Comparison of ENCODE assay signal across 21 cellular contexts in the genomic region with DNA sequence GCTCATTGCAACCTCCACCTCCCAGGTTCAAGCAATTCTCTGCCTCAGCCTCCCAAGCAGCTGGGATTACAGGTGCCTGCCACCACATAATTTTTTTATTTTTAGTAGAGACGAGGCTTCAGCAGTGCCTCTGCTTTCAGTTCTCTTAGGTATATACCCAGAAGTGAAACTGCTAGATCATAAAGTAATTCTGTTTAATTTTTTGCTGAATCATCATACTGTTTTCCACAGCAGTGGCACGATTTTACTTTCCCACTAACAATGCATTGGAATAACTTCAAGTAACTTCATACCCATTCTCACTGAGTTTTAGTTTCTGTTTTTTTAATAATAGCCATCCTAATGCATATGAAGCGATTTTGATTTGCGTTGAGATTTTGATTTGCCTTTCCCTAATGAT.
"Had no signal": no experiment of that assay in that cellular context is flagged by ENCODE, and none has a peak within 500 bp of the region (broad histone marks: within the 10 kb centered on the region; RNA-seq: fewer than 3 reads in every experiment).

No MANE protein-coding gene starts in this region.

- H3K9me3 ChIP-seq: psoas muscle, testis, tibial artery had no signal

- H3K27ac ChIP-seq: dorsolateral prefrontal cortex, psoas muscle, skin epidermis, spleen, testis, tibial artery had no signal

- H3K4me1 ChIP-seq: psoas muscle, spleen, testis, tibial artery had no signal

- H3K36me3 ChIP-seq: spleen, tibial artery had no signal

- DNase-seq: cortex of kidney; dorsolateral prefrontal cortex; effector CD4-positive, alpha-beta T cell; kidney; naive B cell; nucleus accumbens; posterior cingulate gyrus; psoas muscle; right cardiac atrium; spleen; stimulated activated CD4-positive, alpha-beta T cell treated with anti-CD3 and anti-CD28 coated beads, Interleukin-4, amount 100 ng/mL, for 4 hours; stimulated activated naive CD8-positive, alpha-beta T cell treated with anti-CD3 and anti-CD28 coated beads, Interleukin-15, Interleukin-2, amounts not matched to agents 100 U/mL and 50 U/mL, for 24 hours; substantia nigra; testis; tibial artery had no signal

- ATAC-seq: left lobe of liver; psoas muscle; right cardiac atrium; stimulated activated memory B cell treated with anti-CD40 and anti-IgM and Interleukin-4, amounts not matched to agents 10 μg/mL and 1 μg/mL and 100 μg/mL, for 72 hours; stimulated activated naive CD8-positive, alpha-beta T cell treated with anti-CD3 and anti-CD28 coated beads, Interleukin-15, Interleukin-2, amounts not matched to agents 100 U/mL and 50 U/mL, for 24 hours had no signal

- H3K4me3 ChIP-seq: dorsolateral prefrontal cortex, lung, psoas muscle, skin epidermis, spleen, testis, tibial artery had no signal

- H3K27me3 ChIP-seq: testis, tibial artery had no signal

- FAIRE-seq: frontal cortex, kidney, urothelium cell line had no signal
